ENCODE assay signal across 23 cellular contexts in the genomic region with DNA sequence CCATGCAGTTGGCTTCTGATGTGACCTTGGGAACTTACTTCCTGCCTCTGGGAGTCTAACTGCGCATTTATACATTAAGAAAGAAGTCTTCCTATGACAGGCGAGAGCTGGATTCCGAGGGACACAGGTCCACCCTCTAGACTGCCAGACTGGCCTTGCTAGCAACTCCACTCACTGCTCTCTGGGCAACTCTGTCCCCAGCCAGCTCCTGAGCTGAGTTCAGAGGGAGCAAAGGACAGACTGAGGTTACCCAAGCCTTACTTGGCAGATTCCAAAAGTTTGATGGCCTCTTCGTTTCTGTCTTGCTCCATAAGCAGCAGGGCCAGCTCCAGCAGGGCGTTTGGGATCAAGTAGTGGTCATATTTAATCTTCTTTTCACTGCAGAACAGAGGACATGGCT. TPM values are rescaled to one million over a fixed set of nuclear protein-coding genes. Genes with fewer than 3 reads are reported as not detected.
"Had no signal": no experiment of that assay in that cellular context is flagged by ENCODE, and none has a peak within 500 bp of the region (broad histone marks: within the 10 kb centered on the region; RNA-seq: fewer than 3 reads in every experiment).

No MANE protein-coding gene starts in this region.

- H3K27ac ChIP-seq: HL-60, SJSA1, SK-N-MC had no signal

- DNase-seq: IMR-90, Karpas-422, KG1, MG63, NCI-H1092 treated with DMSO at 0.1 percent for 48 hours, NCI-H1436, NCI-H187, NCI-H2029, NCI-H2081 treated with DMSO at 0.1 percent for 48 hours, NCI-H2171, NCI-H226, NCI-H446, NCI-H510A, NCI-H524 treated with DMSO at 0.1 percent for 48 hours, NCI-H69, NCI-H774, Right ventricle myocardium superior, RPMI8226, SIG-M5 had no signal

- H3K27me3 ChIP-seq: MG63, SJSA1 had no signal

- FAIRE-seq: RCC 7860 had no signal

- H3K36me3 ChIP-seq: SJSA1 had no signal

- H3K4me3 ChIP-seq: MG63, SJSA1, SK-N-MC had no signal

- H3K9me3 ChIP-seq: MG63, SJSA1 had no signal

RNA-seq across cellular contexts. Expression of a gene that starts 41.8 kb away (rescaled TPM):
- total RNA-seq: SJSA1 had no signal
